ENCODE assay signal across 12 cellular contexts in the genomic region with DNA sequence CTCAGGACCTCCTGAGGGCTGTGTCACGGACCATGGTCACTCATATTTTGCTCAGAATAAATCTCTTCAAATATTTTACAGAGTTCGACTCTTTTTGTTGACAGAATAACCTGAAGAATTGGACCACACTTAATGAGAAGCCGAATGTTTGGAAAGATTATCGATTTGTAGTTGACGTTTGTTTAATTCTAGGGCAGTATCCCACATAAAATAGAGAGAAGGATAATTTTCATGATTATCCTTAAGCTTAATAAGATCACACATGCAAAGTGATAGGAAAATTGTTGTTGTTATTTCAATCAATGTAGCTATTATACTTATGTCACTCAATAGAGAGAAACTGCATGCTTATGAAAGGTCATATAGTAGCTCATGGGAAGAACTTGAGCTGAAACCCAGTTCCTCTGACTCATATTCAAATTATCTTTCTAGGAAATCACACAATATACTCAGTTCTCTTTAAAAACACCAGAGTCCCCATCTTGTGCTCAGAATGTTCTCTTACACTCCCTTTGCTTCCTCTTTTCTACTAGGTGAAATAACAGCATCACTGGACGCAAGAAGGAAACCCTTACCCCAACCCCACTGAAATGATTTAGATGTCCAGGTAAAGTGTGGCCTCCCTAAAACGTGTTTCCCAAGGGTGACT.
DNase-seq lines count a peak whose midpoint lies in the region; ATAC-seq, FAIRE-seq and TF ChIP-seq lines count a peak whose summit lies in the region.
"Had no signal": no experiment of that assay in that cellular context is flagged by ENCODE, and none has a peak within 500 bp of the region (broad histone marks: within the 10 kb centered on the region; RNA-seq: fewer than 3 reads in every experiment).

No MANE protein-coding gene starts in this region.

- no peak for FAIRE-seq in GM12878 (lab: Jason Lieb, UNC)

- no peak overlapping the region for H3K4me3 ChIP-seq in GM12878
- no peak overlapping the region for H3K4me3 ChIP-seq in gastrocnemius medialis
- H3K4me3 ChIP-seq: colonic mucosa had no signal

- TF ChIP-seq CTCF in GM12878 (IDR thresholded peaks at IDR 0.05 in 2 of 3, conservative IDR thresholded peaks at IDR 0.05 in 1 of 3; ENCODE audit: control insufficient read depth in 2 of 3, extremely low read depth in 1 of 3, insufficient read depth in 1 of 3, low read depth in 3 of 3, low read length in 3 of 3) (peak in 1 of 3 experiments; percentile 41; a peak in 1 of 6 replicates), glutamatergic neuron (IDR thresholded peaks at IDR 0.05; ENCODE audit: partially characterized antibody, unreplicated experiment) (no peak), gastrocnemius medialis (IDR thresholded peaks at IDR 0.05 in 4 of 5, conservative IDR thresholded peaks at IDR 0.05 in 1 of 5) (no peak)

- no peaks in the 10 kb centered on the region for H3K79me2 ChIP-seq in GM12878 (ENCODE audit: control insufficient read depth, insufficient read depth, low read length)

- H3K9me3 ChIP-seq in GM12878 (replicated peaks; ENCODE audit: control insufficient read depth, insufficient read depth, low read length) (no peaks in the 10 kb centered on the region; the same call in 2 of the 3 replicates), gastrocnemius medialis (no peaks in the 10 kb centered on the region)
- H3K9me3 ChIP-seq: colonic mucosa had no signal

- intact Hi-C loops in GM12878 (cut with micrococcal nuclease; ENCODE audit: unreplicated experiment) (no loop called here), gastrocnemius medialis (cut with DNase I; ENCODE audit: low total_unique reads) (no loop called here)

- WGBS in GM12878 (ENCODE audit: insufficient coverage, insufficient replicate concordance, low lambda C conversion rate, missing lambda C conversion rate): 26% methylated on average over 7 of the region's 7 CpGs

- CTCF ChIA-PET in GM12878 (lab: Yijun Ruan, JAX): interaction anchor here (0.7 to 2.5 kb wide), 15 partner anchors 8 to 763 kb away, joined by 3 to 21 read pairs (median 3); no protein-coding TSS in a partner anchor

- H3K36me3 ChIP-seq in GM12878 (ENCODE audit: control insufficient read depth in 2 of 2, insufficient read depth in 2 of 2, low read length in 1 of 2): no peaks in the 10 kb centered on the region
- no peaks in the 10 kb centered on the region for H3K36me3 ChIP-seq in gastrocnemius medialis
- H3K36me3 ChIP-seq: colonic mucosa had no signal

- no peak overlapping the region for H3K4me2 ChIP-seq in GM12878 (ENCODE audit: control insufficient read depth, insufficient read depth)

- H4K20me1 ChIP-seq in GM12878 (ENCODE audit: control insufficient read depth, insufficient read depth): no peaks in the 10 kb centered on the region

- no TSS peak for BruUV-seq in GM12878 (replicated peaks; lab: Mats Ljungman, UMichigan)

- no peaks in the 10 kb centered on the region for H3K27me3 Mint-ChIP-seq in glutamatergic neuron (ENCODE audit: unreplicated experiment)
- no peaks in the 10 kb centered on the region for H3K27me3 Mint-ChIP-seq in activated naive CD8-positive, alpha-beta T cell treated with anti-CD3 and anti-CD28 coated beads, Interleukin-2, amount 50 U/mL, for 24 hours
- H3K27me3 Mint-ChIP-seq: CD4-positive, alpha-beta memory T cell had no signal

- TF ChIP-seq POLR2A in GM12878 (IDR thresholded peaks at IDR 0.05; ENCODE audit: low read depth, low read length) (no peak), gastrocnemius medialis (IDR thresholded peaks at IDR 0.05) (no peak)

- H2AFZ ChIP-seq in GM12878 (ENCODE audit: control insufficient read depth, low read depth, low read length): 0 out of 2 replicates have a peak overlapping the region, but pooled peaks have one; percentile 5

- H3K27ac Mint-ChIP-seq in glutamatergic neuron (ENCODE audit: unreplicated experiment): no peak overlapping the region
- no peak overlapping the region for H3K27ac Mint-ChIP-seq in activated naive CD8-positive, alpha-beta T cell treated with anti-CD3 and anti-CD28 coated beads, Interleukin-2, amount 50 U/mL, for 24 hours
- H3K27ac Mint-ChIP-seq: CD4-positive, alpha-beta memory T cell had no signal

- no peaks in the 10 kb centered on the region for H3K9me3 Mint-ChIP-seq in glutamatergic neuron (ENCODE audit: unreplicated experiment)
- peaks cover 8% of the 10 kb centered on the region for H3K9me3 Mint-ChIP-seq in activated naive CD8-positive, alpha-beta T cell treated with anti-CD3 and anti-CD28 coated beads, Interleukin-2, amount 50 U/mL, for 24 hours

- no peaks in the 10 kb centered on the region for H3K4me1 Mint-ChIP-seq in glutamatergic neuron (ENCODE audit: low read depth, unreplicated experiment)
- H3K4me1 Mint-ChIP-seq in activated naive CD8-positive, alpha-beta T cell treated with anti-CD3 and anti-CD28 coated beads, Interleukin-2, amount 50 U/mL, for 24 hours: no peaks in the 10 kb centered on the region
- H3K4me1 Mint-ChIP-seq: CD4-positive, alpha-beta memory T cell had no signal

- POLR2A ChIA-PET in GM12878 (lab: Charles Lee): interaction anchor here (0.5 to 3.0 kb wide), 5 partner anchors 8 to 114 kb away, joined by 3 to 21 read pairs (median 3); no protein-coding TSS in a partner anchor

- H3K27ac ChIP-seq in GM12878 (ENCODE audit: control insufficient read depth, insufficient read depth): no peak overlapping the region
- no peak overlapping the region for H3K27ac ChIP-seq in gastrocnemius medialis
- H3K27ac ChIP-seq: colonic mucosa had no signal

- SMC1A ChIA-PET in GM12878 (lab: Charles Lee; ENCODE audit: uncharacterized antibody, unreplicated experiment): interaction anchor here (0.6 to 6.8 kb wide), 30 partner anchors 8 to 760 kb away, joined by 3 to 173 read pairs (median 4); no protein-coding TSS in a partner anchor

- in situ Hi-C loops in GM12878 (cut with MboI) (no loop called here), gastrocnemius medialis (cut with MboI; ENCODE audit: low sequenced_read_pairs in 4 of 4) (no loop called here)

- H3K4me3 Mint-ChIP-seq in glutamatergic neuron (ENCODE audit: unreplicated experiment): no peak overlapping the region
- H3K4me3 Mint-ChIP-seq in activated naive CD8-positive, alpha-beta T cell treated with anti-CD3 and anti-CD28 coated beads, Interleukin-2, amount 50 U/mL, for 24 hours: no peak overlapping the region
- H3K4me3 Mint-ChIP-seq: CD4-positive, alpha-beta memory T cell had no signal

- DNase-seq in GM12878 (ENCODE audit: low read depth, low spot score) (peak; percentile 51), glutamatergic neuron (no peak), gastrocnemius medialis (no peak), iPS-NIHi11 (ENCODE audit: low spot score) (no peak)
- no peak for DNase-seq in activated naive CD8-positive, alpha-beta T cell treated with anti-CD3 and anti-CD28 coated beads, Interleukin-2, amount 50 U/mL, for 24 hours
- DNase-seq: CD4-positive, alpha-beta memory T cell; colonic mucosa; islet precursor cell; NCI-H510A treated with DMSO at 0.1 percent for 48 hours had no signal

- no peaks in the 10 kb centered on the region; the same call in 1 of the 2 replicates for H3K4me1 ChIP-seq in GM12878 (ENCODE audit: control insufficient read depth, insufficient read depth, low read length)
- no peaks in the 10 kb centered on the region for H3K4me1 ChIP-seq in gastrocnemius medialis
- H3K4me1 ChIP-seq: colonic mucosa had no signal

- no peaks in the 10 kb centered on the region for H3K36me3 Mint-ChIP-seq in glutamatergic neuron (ENCODE audit: unreplicated experiment)
- H3K36me3 Mint-ChIP-seq in activated naive CD8-positive, alpha-beta T cell treated with anti-CD3 and anti-CD28 coated beads, Interleukin-2, amount 50 U/mL, for 24 hours (ENCODE audit: low read depth): no peaks in the 10 kb centered on the region
- H3K36me3 Mint-ChIP-seq: CD4-positive, alpha-beta memory T cell had no signal

- peak; percentile 58 to 70; a peak in 3 of 4 replicates for TF ChIP-seq EP300 in GM12878 (IDR thresholded peaks at IDR 0.05; ENCODE audit: borderline replicate concordance in 1 of 2, control insufficient read depth in 1 of 2, low read depth in 2 of 2, low read length in 2 of 2)

- H3K27me3 ChIP-seq in GM12878 (replicated peaks in 1 of 2; ENCODE audit: control insufficient read depth in 2 of 2, insufficient read depth in 2 of 2, low read length in 1 of 2): no peaks in the 10 kb centered on the region
- H3K27me3 ChIP-seq in gastrocnemius medialis: no peaks in the 10 kb centered on the region
- H3K27me3 ChIP-seq: colonic mucosa had no signal

- RAD21 ChIA-PET in GM12878 (lab: Charles Lee; ENCODE audit: unreplicated experiment): interaction anchor here (0.6 to 6.4 kb wide), 22 partner anchors 9 to 1256 kb away, joined by 3 to 172 read pairs (median 4); no protein-coding TSS in a partner anchor

- no peak overlapping the region for H3K9ac ChIP-seq in GM12878 (ENCODE audit: control insufficient read depth, insufficient read depth, low read length)

- ATAC-seq in GM18499 (IDR thresholded peaks at IDR 0.05; ENCODE audit: insufficient read depth, unreplicated experiment) (peak; percentile 77), GM21529 (IDR thresholded peaks at IDR 0.05; ENCODE audit: unreplicated experiment) (peak; percentile 68), HG03432 (IDR thresholded peaks at IDR 0.05; ENCODE audit: unreplicated experiment) (peak; percentile 88), GM12878 (peak; percentile 59), gastrocnemius medialis (no peak)
- ATAC-seq in activated naive CD8-positive, alpha-beta T cell treated with anti-CD3 and anti-CD28 coated beads, Interleukin-2, amount 50 U/mL, for 24 hours: no peak

- peak; percentile 54; the same call in 1 of the 2 replicates for TF ChIP-seq RAD21 in GM12878 (IDR thresholded peaks at IDR 0.05; ENCODE audit: insufficient read depth, low read depth, low read length)

TF ChIP-seq in GM12878, 131 proteins besides CTCF, POLR2A, EP300 and RAD21 (continues in another document):
- TF ChIP-seq SIN3A (IDR thresholded peaks at IDR 0.05; ENCODE audit: low read depth, low read length): no peak
- no peak for TF ChIP-seq MXI1 (IDR thresholded peaks at IDR 0.05; ENCODE audit: low read depth, low read length)
- TF ChIP-seq ATF3 (IDR thresholded peaks at IDR 0.05; ENCODE audit: borderline replicate concordance, extremely low read depth, low read depth, low read length): no peak

Comparison
In these comparisons a context has a peak if more than half of its experiments do, and no peak if none do; other contexts are left out.
1. ATAC-seq: peak in GM18499 (single experiment), GM21529 (single experiment), HG03432 (single experiment) and GM12878 (single experiment); none in gastrocnemius medialis (0 of 2) and activated naive CD8-positive, alpha-beta T cell treated with anti-CD3 and anti-CD28 coated beads, Interleukin-2, amount 50 U/mL, for 24 hours (single experiment).